19 cellular contexts compared by ENCODE assay signal in the genomic region with DNA sequence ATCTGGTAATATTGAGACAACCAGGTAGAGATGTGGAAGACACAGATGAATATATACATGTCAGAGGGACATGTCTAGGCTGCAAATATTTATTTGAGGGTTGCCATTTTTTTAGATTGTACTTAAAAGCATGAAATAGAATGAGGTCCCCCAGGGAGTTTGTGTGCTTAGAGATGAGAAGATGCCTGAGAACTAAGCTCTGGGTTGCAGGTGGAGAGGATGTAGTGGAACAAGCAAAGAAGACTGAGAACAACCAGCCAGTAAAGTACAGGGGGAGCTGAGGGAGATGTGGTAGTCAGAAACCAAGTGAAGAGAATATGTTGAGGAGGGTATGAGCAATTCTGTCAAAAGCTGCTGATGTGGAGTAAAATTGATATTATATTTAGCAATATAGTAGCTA.
A peak's percentile ranks its signal among the peaks of the same experiment; 100 is the strongest.
DNase-seq lines count a peak whose midpoint lies in the region; ATAC-seq and TF ChIP-seq lines count a peak whose summit lies in the region.
"Had no signal": no experiment of that assay in that cellular context is flagged by ENCODE, and none has a peak within 500 bp of the region (broad histone marks: within the 10 kb centered on the region; RNA-seq: fewer than 3 reads in every experiment).

No MANE protein-coding gene starts in this region.

- H3K4me3 ChIP-seq in KMS-11 (IDR thresholded peaks at IDR 0.05; ENCODE audit: insufficient read depth, low read depth, low read length) (no peak overlapping the region), osteoblast (ENCODE audit: insufficient read depth, low read length) (no peak overlapping the region)
- H3K4me3 ChIP-seq: BLaER1 had no signal

- H2AFZ ChIP-seq in KMS-11 (ENCODE audit: low read depth), result no peak overlapping the region
- H2AFZ ChIP-seq in osteoblast (ENCODE audit: low read length), result no peak overlapping the region

- no peaks in the 10 kb centered on the region for H3K9me3 ChIP-seq in osteoblast (ENCODE audit: low read depth, low read length)
- H3K9me3 ChIP-seq: BE2C, BLaER1 had no signal

- no peaks in the 10 kb centered on the region for H3K79me2 ChIP-seq in KMS-11 (ENCODE audit: insufficient read depth, low read depth)
- H3K79me2 ChIP-seq in osteoblast (ENCODE audit: insufficient read depth, low read length), result no peaks in the 10 kb centered on the region

- DNase-seq in OCI-M1 (lab: John Stamatoyannopoulos, UW) (peak; percentile 29), osteoblast (ENCODE audit: insufficient read length, low spot score, missing footprints) (no peak)
- DNase-seq: 8988T; ACHN; BE2C; C1 segment of cervical spinal cord; CD4-positive, alpha-beta memory T cell; CD4-positive, CD25-positive, alpha-beta regulatory T cell; CD8-positive, alpha-beta memory T cell; COR-L47; DMS 273 treated with DMSO at 0.1 percent for 48 hours; DMS153; DMS53; DMS79; GF-D8 had no signal

- peak overlapping the region; percentile 45 for H3K4me2 ChIP-seq in KMS-11
- H3K4me2 ChIP-seq in osteoblast (ENCODE audit: insufficient read depth, low read length), result no peak overlapping the region
- H3K4me2 ChIP-seq: BLaER1 had no signal

- ATAC-seq in HG03196 (IDR thresholded peaks at IDR 0.05; ENCODE audit: unreplicated experiment), result no peak

- TF ChIP-seq CTCF in 22Rv1 (IDR thresholded peaks at IDR 0.05), result no peak
- no peak for TF ChIP-seq CTCF in KMS-11 (conservative IDR thresholded peaks at IDR 0.05; ENCODE audit: low read depth, low read length)
- no peak for TF ChIP-seq CTCF in osteoblast (IDR thresholded peaks at IDR 0.05; ENCODE audit: extremely low read depth, low read depth, low read length)

- H3K27me3 ChIP-seq in KMS-11 (ENCODE audit: insufficient read depth, low read depth) (no peaks in the 10 kb centered on the region), osteoblast (ENCODE audit: insufficient read depth, low read length) (no peaks in the 10 kb centered on the region)
- H3K27me3 ChIP-seq: BE2C, BLaER1 had no signal

- H4K20me1 ChIP-seq in KMS-11 (ENCODE audit: insufficient read depth) (no peaks in the 10 kb centered on the region), osteoblast (ENCODE audit: insufficient read depth, low read length) (no peaks in the 10 kb centered on the region)
- H4K20me1 ChIP-seq: BLaER1 had no signal

- no peak overlapping the region for H3K9ac ChIP-seq in KMS-11
- H3K9ac ChIP-seq: BLaER1 had no signal

- H3K36me3 ChIP-seq in KMS-11 (ENCODE audit: insufficient read depth) (no peaks in the 10 kb centered on the region), osteoblast (ENCODE audit: insufficient read depth, low read length) (no peaks in the 10 kb centered on the region)
- H3K36me3 ChIP-seq: BE2C, BLaER1 had no signal

- H3K27ac ChIP-seq in 22Rv1, result 0 out of 2 replicates have a peak overlapping the region, but pooled peaks have one; percentile 59
- no peak overlapping the region for H3K27ac ChIP-seq in KMS-11
- H3K27ac ChIP-seq in osteoblast (ENCODE audit: low read depth, low read length), result no peak overlapping the region
- H3K27ac ChIP-seq: BLaER1 had no signal

- H3K4me1 ChIP-seq in KMS-11 (ENCODE audit: low read depth, poor library complexity, severe bottlenecking) (peaks cover 35% of the 10 kb centered on the region), osteoblast (ENCODE audit: insufficient read depth, low read length) (no peaks in the 10 kb centered on the region)
- H3K4me1 ChIP-seq: BLaER1 had no signal
